1 cellular context compared by ENCODE assay signal in the genomic region with DNA sequence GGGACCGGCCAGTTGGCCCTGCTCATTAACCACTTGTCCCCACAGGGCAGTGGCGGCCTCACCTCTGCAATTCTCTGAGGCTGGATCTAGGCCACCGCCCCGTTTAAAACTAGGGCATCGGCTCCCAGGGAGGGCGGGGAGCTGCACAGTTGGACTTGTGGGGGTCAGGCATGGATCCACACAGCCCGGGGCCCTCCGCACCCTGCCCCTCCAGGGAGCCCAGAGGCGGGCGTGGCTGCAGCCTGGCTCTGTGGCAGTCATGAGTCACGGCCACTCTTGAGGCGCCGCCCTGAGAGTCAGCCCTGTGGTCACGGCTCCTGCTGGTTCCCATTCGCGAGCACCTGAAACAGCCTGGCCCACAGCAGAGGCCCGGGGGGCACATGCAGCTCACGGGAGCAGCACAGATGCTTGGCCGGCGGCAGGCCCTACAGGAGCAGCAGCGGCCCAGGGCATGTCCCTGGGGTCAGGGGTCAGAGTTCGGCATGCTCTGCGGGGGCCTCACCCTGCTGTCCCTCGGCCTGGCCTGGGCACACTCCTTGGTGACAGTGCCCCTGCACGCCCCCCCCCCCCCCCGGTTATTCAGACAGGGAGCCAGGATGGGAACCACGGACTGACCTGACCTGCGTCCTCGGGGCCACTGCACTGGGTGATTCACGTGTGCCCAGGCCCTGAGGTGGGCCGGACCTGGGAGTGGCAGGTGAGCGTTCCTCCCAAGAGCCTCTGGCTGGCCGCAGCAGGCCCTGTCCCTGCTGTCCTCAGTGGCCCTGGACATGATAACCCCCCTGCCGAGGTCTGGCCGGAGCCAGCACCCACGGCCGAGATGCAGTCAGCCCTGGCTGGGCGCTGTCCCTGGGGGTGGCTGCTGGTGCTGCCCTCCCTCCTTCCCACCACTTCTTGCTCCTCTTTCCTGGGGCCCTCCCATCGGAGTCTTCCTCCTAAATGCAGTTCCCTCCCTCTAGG.
TF ChIP-seq lines count a peak whose summit lies in the region.

No MANE protein-coding gene starts in this region.

TF ChIP-seq in K562, 482 proteins besides CTCF, POLR2A, EP300 and RAD21 (continues in another document):
- TF ChIP-seq, protein P1, sequence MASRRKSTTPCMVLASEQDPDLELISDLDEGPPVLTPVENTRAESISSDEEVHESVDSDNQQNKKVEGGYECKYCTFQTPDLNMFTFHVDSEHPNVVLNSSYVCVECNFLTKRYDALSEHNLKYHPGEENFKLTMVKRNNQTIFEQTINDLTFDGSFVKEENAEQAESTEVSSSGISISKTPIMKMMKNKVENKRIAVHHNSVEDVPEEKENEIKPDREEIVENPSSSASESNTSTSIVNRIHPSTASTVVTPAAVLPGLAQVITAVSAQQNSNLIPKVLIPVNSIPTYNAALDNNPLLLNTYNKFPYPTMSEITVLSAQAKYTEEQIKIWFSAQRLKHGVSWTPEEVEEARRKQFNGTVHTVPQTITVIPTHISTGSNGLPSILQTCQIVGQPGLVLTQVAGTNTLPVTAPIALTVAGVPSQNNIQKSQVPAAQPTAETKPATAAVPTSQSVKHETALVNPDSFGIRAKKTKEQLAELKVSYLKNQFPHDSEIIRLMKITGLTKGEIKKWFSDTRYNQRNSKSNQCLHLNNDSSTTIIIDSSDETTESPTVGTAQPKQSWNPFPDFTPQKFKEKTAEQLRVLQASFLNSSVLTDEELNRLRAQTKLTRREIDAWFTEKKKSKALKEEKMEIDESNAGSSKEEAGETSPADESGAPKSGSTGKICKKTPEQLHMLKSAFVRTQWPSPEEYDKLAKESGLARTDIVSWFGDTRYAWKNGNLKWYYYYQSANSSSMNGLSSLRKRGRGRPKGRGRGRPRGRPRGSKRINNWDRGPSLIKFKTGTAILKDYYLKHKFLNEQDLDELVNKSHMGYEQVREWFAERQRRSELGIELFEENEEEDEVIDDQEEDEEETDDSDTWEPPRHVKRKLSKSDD (conservative IDR thresholded peaks at IDR 0.05; ENCODE audit: low read length): no peak
- TF ChIP-seq BRD4 (IDR thresholded peaks at IDR 0.05) (no peak), POU5F1 (IDR thresholded peaks at IDR 0.05; ENCODE audit: borderline replicate concordance, low read depth, low read length, partially characterized antibody) (no peak), ZC3H8 (IDR thresholded peaks at IDR 0.05) (no peak), NFYB (IDR thresholded peaks at IDR 0.05; ENCODE audit: extremely low read depth, insufficient read length) (no peak), ARID2 (IDR thresholded peaks at IDR 0.05) (no peak), PTRF (tag; IDR thresholded peaks at IDR 0.05) (no peak), PCBP1 (IDR thresholded peaks at IDR 0.05; ENCODE audit: low read depth, low read length, poor library complexity, severe bottlenecking) (peak; percentile 15), BCOR (IDR thresholded peaks at IDR 0.05) (no peak), FOXA3 (CRISPR knock-in tag; conservative IDR thresholded peaks at IDR 0.05 in 1 of 2, IDR thresholded peaks at IDR 0.05 in 1 of 2) (no peak), JUNB (CRISPR knock-in tag; conservative IDR thresholded peaks at IDR 0.05) (no peak), L3MBTL2 (IDR thresholded peaks at IDR 0.05) (no peak), NELFE (IDR thresholded peaks at IDR 0.05; ENCODE audit: insufficient read depth, insufficient read length) (no peak), NCOA4 (IDR thresholded peaks at IDR 0.05; ENCODE audit: partially characterized antibody) (no peak), ZNF764 (CRISPR knock-in tag; IDR thresholded peaks at IDR 0.05; ENCODE audit: low read depth) (no peak), ZNF174 (CRISPR knock-in tag; IDR thresholded peaks at IDR 0.05) (no peak), BCL6 (CRISPR knock-in tag; IDR thresholded peaks at IDR 0.05) (no peak), NR2C2 (CRISPR knock-in tag; IDR thresholded peaks at IDR 0.05) (no peak; the same call in 1 of the 2 replicates), NR2C2 (tag; IDR thresholded peaks at IDR 0.05) (peak; percentile 55), YY1 (IDR thresholded peaks at IDR 0.05; ENCODE audit: borderline replicate concordance in 1 of 3, control insufficient read depth in 1 of 3, extremely low read depth in 1 of 3, insufficient read depth in 3 of 3, insufficient read length in 1 of 3, insufficient replicate concordance in 2 of 3, low read depth in 1 of 3, low read length in 2 of 3) (no peak), CREM (IDR thresholded peaks at IDR 0.05; ENCODE audit: low read depth) (no peak), XRCC5 (IDR thresholded peaks at IDR 0.05; ENCODE audit: low read depth, low read length) (no peak), PCBP2 (IDR thresholded peaks at IDR 0.05; ENCODE audit: low read depth, low read length, poor library complexity, severe bottlenecking) (no peak), RFX5 (IDR thresholded peaks at IDR 0.05; ENCODE audit: low read depth, low read length) (no peak), ZNF239 (CRISPR knock-in tag; IDR thresholded peaks at IDR 0.05) (no peak), TARDBP (IDR thresholded peaks at IDR 0.05) (no peak), RBFOX2 (IDR thresholded peaks at IDR 0.05; ENCODE audit: low read depth, low read length) (peak; percentile 30; the same call in 1 of the 2 replicates), FOSL1 (tag; conservative IDR thresholded peaks at IDR 0.05) (peak; percentile 78)
- TF ChIP-seq, protein P2, sequence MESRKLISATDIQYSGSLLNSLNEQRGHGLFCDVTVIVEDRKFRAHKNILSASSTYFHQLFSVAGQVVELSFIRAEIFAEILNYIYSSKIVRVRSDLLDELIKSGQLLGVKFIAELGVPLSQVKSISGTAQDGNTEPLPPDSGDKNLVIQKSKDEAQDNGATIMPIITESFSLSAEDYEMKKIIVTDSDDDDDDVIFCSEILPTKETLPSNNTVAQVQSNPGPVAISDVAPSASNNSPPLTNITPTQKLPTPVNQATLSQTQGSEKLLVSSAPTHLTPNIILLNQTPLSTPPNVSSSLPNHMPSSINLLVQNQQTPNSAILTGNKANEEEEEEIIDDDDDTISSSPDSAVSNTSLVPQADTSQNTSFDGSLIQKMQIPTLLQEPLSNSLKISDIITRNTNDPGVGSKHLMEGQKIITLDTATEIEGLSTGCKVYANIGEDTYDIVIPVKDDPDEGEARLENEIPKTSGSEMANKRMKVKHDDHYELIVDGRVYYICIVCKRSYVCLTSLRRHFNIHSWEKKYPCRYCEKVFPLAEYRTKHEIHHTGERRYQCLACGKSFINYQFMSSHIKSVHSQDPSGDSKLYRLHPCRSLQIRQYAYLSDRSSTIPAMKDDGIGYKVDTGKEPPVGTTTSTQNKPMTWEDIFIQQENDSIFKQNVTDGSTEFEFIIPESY (CRISPR knock-in tag; IDR thresholded peaks at IDR 0.05): 0 out of 2 replicates have a peak, but pooled peaks have one; percentile 49
- TF ChIP-seq, protein P3, sequence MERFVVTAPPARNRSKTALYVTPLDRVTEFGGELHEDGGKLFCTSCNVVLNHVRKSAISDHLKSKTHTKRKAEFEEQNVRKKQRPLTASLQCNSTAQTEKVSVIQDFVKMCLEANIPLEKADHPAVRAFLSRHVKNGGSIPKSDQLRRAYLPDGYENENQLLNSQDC (CRISPR knock-in tag; IDR thresholded peaks at IDR 0.05): no peak
- TF ChIP-seq, protein P4, sequence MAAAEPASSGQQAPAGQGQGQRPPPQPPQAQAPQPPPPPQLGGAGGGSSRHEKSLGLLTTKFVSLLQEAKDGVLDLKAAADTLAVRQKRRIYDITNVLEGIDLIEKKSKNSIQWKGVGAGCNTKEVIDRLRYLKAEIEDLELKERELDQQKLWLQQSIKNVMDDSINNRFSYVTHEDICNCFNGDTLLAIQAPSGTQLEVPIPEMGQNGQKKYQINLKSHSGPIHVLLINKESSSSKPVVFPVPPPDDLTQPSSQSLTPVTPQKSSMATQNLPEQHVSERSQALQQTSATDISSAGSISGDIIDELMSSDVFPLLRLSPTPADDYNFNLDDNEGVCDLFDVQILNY (CRISPR knock-in tag; IDR thresholded peaks at IDR 0.05): no peak
- TF ChIP-seq, protein P5, sequence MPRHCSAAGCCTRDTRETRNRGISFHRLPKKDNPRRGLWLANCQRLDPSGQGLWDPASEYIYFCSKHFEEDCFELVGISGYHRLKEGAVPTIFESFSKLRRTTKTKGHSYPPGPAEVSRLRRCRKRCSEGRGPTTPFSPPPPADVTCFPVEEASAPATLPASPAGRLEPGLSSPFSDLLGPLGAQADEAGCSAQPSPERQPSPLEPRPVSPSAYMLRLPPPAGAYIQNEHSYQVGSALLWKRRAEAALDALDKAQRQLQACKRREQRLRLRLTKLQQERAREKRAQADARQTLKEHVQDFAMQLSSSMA (CRISPR knock-in tag; IDR thresholded peaks at IDR 0.05): no peak
- TF ChIP-seq, protein P6, sequence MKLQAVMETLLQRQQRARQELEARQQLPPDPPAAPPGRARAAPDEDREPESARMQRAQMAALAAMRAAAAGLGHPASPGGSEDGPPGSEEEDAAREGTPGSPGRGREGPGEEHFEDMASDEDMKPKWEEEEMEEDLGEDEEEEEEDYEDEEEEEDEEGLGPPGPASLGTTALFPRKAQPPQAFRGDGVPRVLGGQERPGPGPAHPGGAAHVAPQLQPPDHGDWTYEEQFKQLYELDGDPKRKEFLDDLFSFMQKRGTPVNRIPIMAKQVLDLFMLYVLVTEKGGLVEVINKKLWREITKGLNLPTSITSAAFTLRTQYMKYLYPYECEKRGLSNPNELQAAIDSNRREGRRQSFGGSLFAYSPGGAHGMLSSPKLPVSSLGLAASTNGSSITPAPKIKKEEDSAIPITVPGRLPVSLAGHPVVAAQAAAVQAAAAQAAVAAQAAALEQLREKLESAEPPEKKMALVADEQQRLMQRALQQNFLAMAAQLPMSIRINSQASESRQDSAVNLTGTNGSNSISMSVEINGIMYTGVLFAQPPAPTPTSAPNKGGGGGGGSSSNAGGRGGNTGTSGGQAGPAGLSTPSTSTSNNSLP (IDR thresholded peaks at IDR 0.05; ENCODE audit: borderline replicate concordance, low read depth, low read length): no peak
- TF ChIP-seq, protein P7, sequence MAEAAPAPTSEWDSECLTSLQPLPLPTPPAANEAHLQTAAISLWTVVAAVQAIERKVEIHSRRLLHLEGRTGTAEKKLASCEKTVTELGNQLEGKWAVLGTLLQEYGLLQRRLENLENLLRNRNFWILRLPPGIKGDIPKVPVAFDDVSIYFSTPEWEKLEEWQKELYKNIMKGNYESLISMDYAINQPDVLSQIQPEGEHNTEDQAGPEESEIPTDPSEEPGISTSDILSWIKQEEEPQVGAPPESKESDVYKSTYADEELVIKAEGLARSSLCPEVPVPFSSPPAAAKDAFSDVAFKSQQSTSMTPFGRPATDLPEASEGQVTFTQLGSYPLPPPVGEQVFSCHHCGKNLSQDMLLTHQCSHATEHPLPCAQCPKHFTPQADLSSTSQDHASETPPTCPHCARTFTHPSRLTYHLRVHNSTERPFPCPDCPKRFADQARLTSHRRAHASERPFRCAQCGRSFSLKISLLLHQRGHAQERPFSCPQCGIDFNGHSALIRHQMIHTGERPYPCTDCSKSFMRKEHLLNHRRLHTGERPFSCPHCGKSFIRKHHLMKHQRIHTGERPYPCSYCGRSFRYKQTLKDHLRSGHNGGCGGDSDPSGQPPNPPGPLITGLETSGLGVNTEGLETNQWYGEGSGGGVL (CRISPR knock-in tag; IDR thresholded peaks at IDR 0.05): no peak
- TF ChIP-seq, protein P8, sequence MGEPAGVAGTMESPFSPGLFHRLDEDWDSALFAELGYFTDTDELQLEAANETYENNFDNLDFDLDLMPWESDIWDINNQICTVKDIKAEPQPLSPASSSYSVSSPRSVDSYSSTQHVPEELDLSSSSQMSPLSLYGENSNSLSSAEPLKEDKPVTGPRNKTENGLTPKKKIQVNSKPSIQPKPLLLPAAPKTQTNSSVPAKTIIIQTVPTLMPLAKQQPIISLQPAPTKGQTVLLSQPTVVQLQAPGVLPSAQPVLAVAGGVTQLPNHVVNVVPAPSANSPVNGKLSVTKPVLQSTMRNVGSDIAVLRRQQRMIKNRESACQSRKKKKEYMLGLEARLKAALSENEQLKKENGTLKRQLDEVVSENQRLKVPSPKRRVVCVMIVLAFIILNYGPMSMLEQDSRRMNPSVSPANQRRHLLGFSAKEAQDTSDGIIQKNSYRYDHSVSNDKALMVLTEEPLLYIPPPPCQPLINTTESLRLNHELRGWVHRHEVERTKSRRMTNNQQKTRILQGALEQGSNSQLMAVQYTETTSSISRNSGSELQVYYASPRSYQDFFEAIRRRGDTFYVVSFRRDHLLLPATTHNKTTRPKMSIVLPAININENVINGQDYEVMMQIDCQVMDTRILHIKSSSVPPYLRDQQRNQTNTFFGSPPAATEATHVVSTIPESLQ (CRISPR knock-in tag; IDR thresholded peaks at IDR 0.05): no peak
- TF ChIP-seq, protein P9, sequence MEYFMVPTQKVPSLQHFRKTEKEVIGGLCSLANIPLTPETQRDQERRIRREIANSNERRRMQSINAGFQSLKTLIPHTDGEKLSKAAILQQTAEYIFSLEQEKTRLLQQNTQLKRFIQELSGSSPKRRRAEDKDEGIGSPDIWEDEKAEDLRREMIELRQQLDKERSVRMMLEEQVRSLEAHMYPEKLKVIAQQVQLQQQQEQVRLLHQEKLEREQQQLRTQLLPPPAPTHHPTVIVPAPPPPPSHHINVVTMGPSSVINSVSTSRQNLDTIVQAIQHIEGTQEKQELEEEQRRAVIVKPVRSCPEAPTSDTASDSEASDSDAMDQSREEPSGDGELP (CRISPR knock-in tag; IDR thresholded peaks at IDR 0.05; ENCODE audit: borderline replicate concordance): peak; percentile 62; the same call in 1 of the 2 replicates
- TF ChIP-seq, protein P10, sequence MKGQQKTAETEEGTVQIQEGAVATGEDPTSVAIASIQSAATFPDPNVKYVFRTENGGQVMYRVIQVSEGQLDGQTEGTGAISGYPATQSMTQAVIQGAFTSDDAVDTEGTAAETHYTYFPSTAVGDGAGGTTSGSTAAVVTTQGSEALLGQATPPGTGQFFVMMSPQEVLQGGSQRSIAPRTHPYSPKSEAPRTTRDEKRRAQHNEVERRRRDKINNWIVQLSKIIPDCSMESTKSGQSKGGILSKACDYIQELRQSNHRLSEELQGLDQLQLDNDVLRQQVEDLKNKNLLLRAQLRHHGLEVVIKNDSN (CRISPR knock-in tag; IDR thresholded peaks at IDR 0.05): no peak
